ENCODE assay signal across 8 cellular contexts in genomic region chr3:127673191-127674098, GRCh38. TPM values are rescaled to one million over a fixed set of nuclear protein-coding genes. Genes with fewer than 3 reads are reported as not detected.
DNase-seq lines count a peak whose midpoint lies in the region; ATAC-seq and TF ChIP-seq lines count a peak whose summit lies in the region.

No MANE protein-coding gene starts in this region.

- POLR2A ChIA-PET in naive thymus-derived CD8-positive, alpha-beta T cell (lab: Charles Lee): interaction anchor here (1.0 to 3.0 kb wide), 9 partner anchors 9 to 1447 kb away, joined by 3 to 21 read pairs (median 4); partner anchors contain the start of genes MCM2 and TPRA1

- no peaks in the 10 kb centered on the region for H3K27me3 Mint-ChIP-seq in naive thymus-derived CD8-positive, alpha-beta T cell

- DNase-seq in DMS53 (lab: John Stamatoyannopoulos, UW): peak; percentile 61
- DNase-seq in DMS53 treated with DMSO at 0.1 percent for 48 hours (lab: John Stamatoyannopoulos, UW; ENCODE audit: unreplicated experiment): no peak
- DNase-seq in NCI-H2171 (lab: John Stamatoyannopoulos, UW): peak; percentile 29
- peak; percentile 57 for DNase-seq in activated CD8-positive, alpha-beta memory T cell treated with anti-CD3 and anti-CD28 coated beads, Interleukin-2, amount 50 U/mL, for 4 hours
- peak in 9 of 10 donors; percentile 53 to 83 (median 56) for DNase-seq in naive thymus-derived CD8-positive, alpha-beta T cell
- DNase-seq in tibial artery: peak; percentile 47 to 86

- peaks cover 0 to 17% (median 0%) of the 10 kb centered on the region in 3 donors for H3K36me3 Mint-ChIP-seq in naive thymus-derived CD8-positive, alpha-beta T cell

- peak overlapping the region; percentile 96 to 99 for H3K4me3 ChIP-seq in tibial artery

- ATAC-seq in HG02610 (IDR thresholded peaks at IDR 0.05; ENCODE audit: unreplicated experiment): peak; percentile 31
- ATAC-seq in esophagus mucosa: peak; percentile 44
- ATAC-seq in naive thymus-derived CD8-positive, alpha-beta T cell: peak; percentile 52 to 62

- H3K27ac Mint-ChIP-seq in naive thymus-derived CD8-positive, alpha-beta T cell: peak overlapping the region; percentile 89 to 99 (median 94)

- H3K9me3 ChIP-seq in tibial artery: no peaks in the 10 kb centered on the region

- TF ChIP-seq CTCF in tibial artery (IDR thresholded peaks at IDR 0.05): no peak

- H3K9me3 Mint-ChIP-seq in naive thymus-derived CD8-positive, alpha-beta T cell: no peaks in the 10 kb centered on the region

- peaks cover 12 to 43% (median 33%) of the 10 kb centered on the region in 4 donors for H3K4me1 ChIP-seq in tibial artery

- peaks cover 25 to 38% (median 27%) of the 10 kb centered on the region in 3 donors for H3K36me3 ChIP-seq in tibial artery

- H3K27ac ChIP-seq in tibial artery: peak overlapping the region; percentile 93 to 97

- peaks cover 28 to 55% (median 37%) of the 10 kb centered on the region in 4 donors for H3K4me1 Mint-ChIP-seq in naive thymus-derived CD8-positive, alpha-beta T cell

- no peaks in the 10 kb centered on the region for H3K27me3 ChIP-seq in tibial artery

- intact Hi-C loops in tibial artery (cut with DNase I; ENCODE audit: low total_unique reads): loop anchor here (5.0 kb wide), 1 partner anchor 81 kb away; the partner anchor contains the start of gene TPRA1

- peak overlapping the region; percentile 83 to 98 (median 91) for H3K4me3 Mint-ChIP-seq in naive thymus-derived CD8-positive, alpha-beta T cell

RNA-seq across cellular contexts. Expression of gene ABTB1, which starts 0.7 kb away (rescaled TPM):
- total RNA-seq in esophagus mucosa: 6.4 TPM
- 100 to 1,000 TPM; 183 to 187 TPM for total RNA-seq in naive thymus-derived CD8-positive, alpha-beta T cell
- 10 to 100 TPM; 58.6 to 71.9 (median 60.9) TPM for polyA plus RNA-seq in naive thymus-derived CD8-positive, alpha-beta T cell

RNA-seq across cellular contexts. Expression of gene PODXL2, which starts 44.5 kb away (rescaled TPM):
- total RNA-seq in esophagus mucosa: 2.7 TPM
- 1 to 10 TPM; 2.5 to 2.8 TPM for total RNA-seq in naive thymus-derived CD8-positive, alpha-beta T cell
- polyA plus RNA-seq in naive thymus-derived CD8-positive, alpha-beta T cell: 1 to 10 TPM in 2 of 3 donors, under 1 TPM in 1; 0.66 to 4.1 (median 2.6) TPM

Comparison
In these comparisons a context has a peak if more than half of its experiments do, and no peak if none do; other contexts are left out.
1. RNA of gene ABTB1, which starts 0.7 kb away (total RNA-seq): 183 to 187 TPM in naive thymus-derived CD8-positive, alpha-beta T cell; 6.4 TPM in esophagus mucosa (single experiment); every median in the first group is over 10 times any median in the second.
2. Peak in every context shown above with its lines, with median percentiles within 50 percentile points of each other: ATAC-seq.